ENCODE assay signal across 17 cellular contexts in the genomic region with DNA sequence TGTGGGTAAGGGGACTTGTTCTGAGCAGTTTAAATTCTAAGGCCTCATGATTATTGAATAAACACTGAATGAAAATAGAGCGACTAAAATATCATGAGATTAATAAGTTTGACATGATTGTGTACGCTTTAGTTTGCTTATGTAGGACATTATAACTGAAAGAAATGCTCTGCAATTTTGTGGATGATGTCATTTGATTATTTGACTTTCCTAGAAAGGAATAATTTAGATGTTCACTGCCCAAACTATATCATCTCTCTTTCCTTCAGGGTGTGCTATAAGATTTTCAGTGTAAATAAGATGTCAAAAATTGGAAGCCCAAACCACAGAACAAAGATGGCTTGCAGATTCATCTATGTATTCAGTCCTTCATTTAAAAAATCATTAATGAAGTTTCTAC.
DNase-seq lines count a peak whose midpoint lies in the region; ATAC-seq and TF ChIP-seq lines count a peak whose summit lies in the region.
"Had no signal": no experiment of that assay in that cellular context is flagged by ENCODE, and none has a peak within 500 bp of the region (broad histone marks: within the 10 kb centered on the region; RNA-seq: fewer than 3 reads in every experiment).

No MANE protein-coding gene starts in this region.

- RAD21 ChIA-PET in HCT116 (lab: Charles Lee; ENCODE audit: low non-redundant PET in 1 of 2, low total read pairs in 2 of 2, uncharacterized antibody in 2 of 2, unreplicated experiment in 2 of 2) = no interaction called here

- TF ChIP-seq POLR2A in HCT116 (IDR thresholded peaks at IDR 0.05; ENCODE audit: borderline replicate concordance, extremely low read depth, insufficient read depth, insufficient read length) = no peak

- no peaks in the 10 kb centered on the region for H4K20me1 ChIP-seq in HCT116 (ENCODE audit: insufficient read depth)

- no peak for TF ChIP-seq RAD21 in HCT116 (IDR thresholded peaks at IDR 0.05; ENCODE audit: low read depth)

- peak overlapping the region; percentile 98 for H3K27ac ChIP-seq in ACC112 (ENCODE audit: low read depth, low read length)
- H3K27ac ChIP-seq in HCT116 (ENCODE audit: low read depth, low read length) = peak overlapping the region; percentile 99
- H3K27ac ChIP-seq in RWPE2 (ENCODE audit: poor library complexity, severe bottlenecking) = peak overlapping the region; percentile 99
- H3K27ac ChIP-seq: KMS-11, SK-N-MC had no signal

- TF ChIP-seq CTCF in HCT116 (IDR thresholded peaks at IDR 0.05 in 2 of 3, conservative IDR thresholded peaks at IDR 0.05 in 1 of 3; ENCODE audit: borderline replicate concordance in 1 of 3, insufficient read depth in 1 of 3, low read depth in 2 of 3, low read length in 2 of 3) = no peak
- no peak for TF ChIP-seq CTCF in RWPE2 (IDR thresholded peaks at IDR 0.05; ENCODE audit: poor library complexity, severe bottlenecking)

- no peak overlapping the region for H2AFZ ChIP-seq in ACC112 (ENCODE audit: low read length, unreplicated experiment)
- no peak overlapping the region for H2AFZ ChIP-seq in HCT116 (ENCODE audit: low read depth, low read length, poor library complexity, severe bottlenecking)

- no peaks in the 10 kb centered on the region for H3K36me3 ChIP-seq in ACC112 (ENCODE audit: insufficient read depth, low read length)
- H3K36me3 ChIP-seq in HCT116 (ENCODE audit: control insufficient read depth in 1 of 2, insufficient read depth in 2 of 2, low read length in 2 of 2) = no peaks in the 10 kb centered on the region
- H3K36me3 ChIP-seq in RWPE2 (ENCODE audit: low read depth) = no peaks in the 10 kb centered on the region
- H3K36me3 ChIP-seq: HAP-1 had no signal

- H3K4me3 ChIP-seq in ACC112 (ENCODE audit: low read depth, low read length) = peak overlapping the region; percentile 11; the same call in 1 of the 2 replicates
- no peak overlapping the region for H3K4me3 ChIP-seq in HCT116 (replicated peaks in 1 of 2; ENCODE audit: low read depth in 1 of 2, low read length in 2 of 2)
- no peak overlapping the region for H3K4me3 ChIP-seq in RWPE2 (ENCODE audit: severe bottlenecking)
- H3K4me3 ChIP-seq: HAP-1, SK-N-MC had no signal

- DNase-seq in HCT116 (ENCODE audit: low read depth, low spot score) (no peak), RWPE2 (ENCODE audit: low spot score) (no peak), fibroblast of peridontal ligament (ENCODE audit: extremely low read depth) (peak; percentile 66), hippocampal formation (lab: John Stamatoyannopoulos, UW) (no peak), KBM-7 (no peak)
- DNase-seq: Caco-2, NCI-H1092, NCI-H146, NCI-H2081, NCI-H510A treated with DMSO at 0.1 percent for 48 hours, NCI-H82, Right ventricle myocardium superior had no signal

- intact Hi-C loops in HCT116 (cut with micrococcal nuclease) = no loop called here

- no peaks in the 10 kb centered on the region for H3K27me3 ChIP-seq in ACC112 (ENCODE audit: insufficient read depth, low read length)
- H3K27me3 ChIP-seq in HCT116 (ENCODE audit: insufficient read depth, low read length) = no peaks in the 10 kb centered on the region
- H3K27me3 ChIP-seq in RWPE2 (ENCODE audit: insufficient read depth, poor library complexity, severe bottlenecking) = no peaks in the 10 kb centered on the region

- in situ Hi-C loops in KBM-7 (cut with MboI; ENCODE audit: low pct_unique_long_range_greater_than_20kb, low sequenced_read_pairs) = no loop called here

- no peaks in the 10 kb centered on the region for H3K9me2 ChIP-seq in HCT116 (ENCODE audit: insufficient read depth)

- H3K4me2 ChIP-seq in HCT116 (ENCODE audit: low read length) = peak overlapping the region; percentile 57
- H3K4me2 ChIP-seq: KMS-11 had no signal

- H3K9me3 ChIP-seq in HCT116 (ENCODE audit: control insufficient read depth in 1 of 2, insufficient read depth in 1 of 2, low read depth in 1 of 2, low read length in 2 of 2) = no peaks in the 10 kb centered on the region
- H3K9me3 ChIP-seq in RWPE2 (ENCODE audit: severe bottlenecking) = no peaks in the 10 kb centered on the region
- H3K9me3 ChIP-seq: Caco-2, HAP-1 had no signal

- CTCF ChIA-PET in HCT116 (lab: Charles Lee) = no interaction called here

- POLR2A ChIA-PET in HCT116 (lab: Charles Lee) = interaction anchor here (0.9 to 11.4 kb wide), 9 partner anchors 9 to 127 kb away, joined by 3 to 154 read pairs (median 5); no protein-coding TSS in a partner anchor

- BruUV-seq in HCT116 (replicated peaks; lab: Mats Ljungman, UMichigan) = no TSS peak

- H3K9ac ChIP-seq in HCT116 (ENCODE audit: low read length) = peak overlapping the region; percentile 71
- H3K9ac ChIP-seq: KMS-11 had no signal

- H3K79me2 ChIP-seq in ACC112 (ENCODE audit: control insufficient read depth, insufficient read depth, low read length, unreplicated experiment) (peaks cover 17% of the 10 kb centered on the region), HCT116 (ENCODE audit: insufficient read depth, low read length) (peaks cover 94% of the 10 kb centered on the region)

- peaks cover 83% of the 10 kb centered on the region for H3K4me1 ChIP-seq in ACC112 (ENCODE audit: control insufficient read depth, insufficient read depth, low read length, unreplicated experiment)
- peaks cover 87 to 100% of the 10 kb centered on the region in 2 experiments for H3K4me1 ChIP-seq in HCT116 (ENCODE audit: control insufficient read depth in 1 of 2, insufficient read depth in 2 of 2, low read length in 2 of 2)
- H3K4me1 ChIP-seq in RWPE2 (ENCODE audit: insufficient read depth, poor library complexity, severe bottlenecking) = peaks cover 82% of the 10 kb centered on the region
- H3K4me1 ChIP-seq: HAP-1 had no signal

- no peak for ATAC-seq in HCT116
- no peak for ATAC-seq in RWPE2 (ENCODE audit: low read depth)
- ATAC-seq in GM18498 (IDR thresholded peaks at IDR 0.05; ENCODE audit: unreplicated experiment) = no peak

TF ChIP-seq in HCT116, 20 proteins besides CTCF, POLR2A, EP300 and RAD21:
- TF ChIP-seq FOSL1 (IDR thresholded peaks at IDR 0.05; ENCODE audit: low read depth) (no peak), ZFX (IDR thresholded peaks at IDR 0.05) (no peak), YY1 (IDR thresholded peaks at IDR 0.05; ENCODE audit: extremely low read depth, insufficient replicate concordance, low read depth, low read length) (no peak)
- TF ChIP-seq, protein P1, sequence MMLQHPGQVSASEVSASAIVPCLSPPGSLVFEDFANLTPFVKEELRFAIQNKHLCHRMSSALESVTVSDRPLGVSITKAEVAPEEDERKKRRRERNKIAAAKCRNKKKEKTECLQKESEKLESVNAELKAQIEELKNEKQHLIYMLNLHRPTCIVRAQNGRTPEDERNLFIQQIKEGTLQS (IDR thresholded peaks at IDR 0.05) = no peak
